12 cellular contexts compared by ENCODE assay signal in genomic region chr4:147846318-147847135, GRCh38.
DNase-seq lines count a peak whose midpoint lies in the region; ATAC-seq and TF ChIP-seq lines count a peak whose summit lies in the region.
"Had no signal": no experiment of that assay in that cellular context is flagged by ENCODE, and none has a peak within 500 bp of the region (broad histone marks: within the 10 kb centered on the region; RNA-seq: fewer than 3 reads in every experiment).

No MANE protein-coding gene starts in this region.

- no peak for TF ChIP-seq CTCF in right atrium auricular region (IDR thresholded peaks at IDR 0.05)
- no peak for TF ChIP-seq CTCF in HEK293 (tag by site-specific recombination; IDR thresholded peaks at IDR 0.05)

- intact Hi-C loops in left ventricle myocardium superior (cut with micrococcal nuclease): no loop called here

- H3K4me3 ChIP-seq in right atrium auricular region (no peak overlapping the region), HEK293 (ENCODE audit: low read depth, low read length) (no peak overlapping the region)
- H3K4me3 ChIP-seq: BLaER1 treated with 17β-estradiol and CSF1 and Interleukin-3, amounts not matched to agents 10 nM and 100 nM had no signal

- H3K4me1 ChIP-seq in right atrium auricular region: peaks cover 0 to 62% of the 10 kb centered on the region in 2 donors
- peaks cover 10% of the 10 kb centered on the region; the same call in 1 of the 2 replicates for H3K4me1 ChIP-seq in HEK293 (ENCODE audit: control insufficient read depth, insufficient read depth, low read length)

- no peaks in the 10 kb centered on the region for H3K27me3 ChIP-seq in right atrium auricular region
- H3K27me3 ChIP-seq: BLaER1 treated with 17β-estradiol and CSF1 and Interleukin-3, amounts not matched to agents 10 nM and 100 nM had no signal

- H3K9me3 ChIP-seq in right atrium auricular region (no peaks in the 10 kb centered on the region), HEK293 (ENCODE audit: control insufficient read depth, insufficient read depth, low read depth, low read length) (no peaks in the 10 kb centered on the region)

- H3K36me3 ChIP-seq in right atrium auricular region (no peaks in the 10 kb centered on the region), HEK293 (ENCODE audit: control insufficient read depth in 2 of 2, insufficient read depth in 1 of 2, low read length in 2 of 2) (peaks cover 0 to 6% of the 10 kb centered on the region in 2 experiments; a peak in 1 of 3 replicates)

- ATAC-seq in left ventricle myocardium superior (no peak), HG03565 (IDR thresholded peaks at IDR 0.05; ENCODE audit: unreplicated experiment) (peak; percentile 76)
- ATAC-seq in stimulated activated naive CD8-positive, alpha-beta T cell treated with anti-CD3 and anti-CD28 coated beads, Interleukin-15, Interleukin-2, amounts not matched to agents 100 U/mL and 50 U/mL, for 24 hours: peak; percentile 82
- ATAC-seq: PC-3 had no signal

- H3K27ac ChIP-seq in right atrium auricular region (peak overlapping the region; percentile 33 to 54), HEK293 (ENCODE audit: extremely low read depth, low read depth, low read length) (no peak overlapping the region)
- H3K27ac ChIP-seq: BLaER1 treated with 17β-estradiol and CSF1 and Interleukin-3, amounts not matched to agents 10 nM and 100 nM; epithelial cell of prostate; HL-60 had no signal

- POLR2A ChIA-PET in HEK293 (lab: Yijun Ruan, JAX): no interaction called here

- DNase-seq in right atrium auricular region (ENCODE audit: low spot score) (no peak), left ventricle myocardium superior (no peak), SIG-M5 treated with dmso at 0.1 percent for 504 hours (lab: John Stamatoyannopoulos, UW; ENCODE audit: unreplicated experiment) (no peak), DMS53 (lab: John Stamatoyannopoulos, UW) (no peak)
- peak; percentile 20 for DNase-seq in stimulated activated naive CD8-positive, alpha-beta T cell treated with anti-CD3 and anti-CD28 coated beads, Interleukin-15, Interleukin-2, amounts not matched to agents 100 U/mL and 50 U/mL, for 24 hours
- no peak for DNase-seq in effector CD8-positive, alpha-beta T cell (lab: John Stamatoyannopoulos, UW)
- DNase-seq: PC-3 had no signal

- CTCF ChIA-PET in HEK293 (lab: Yijun Ruan, JAX): interaction anchor here (1.2 to 2.1 kb wide), 2 partner anchors 20 to 138 kb away, joined by 3 to 18 read pairs; no protein-coding TSS in a partner anchor

TF ChIP-seq in HEK293, 187 proteins besides CTCF, POLR2A, EP300 and RAD21:
- TF ChIP-seq ZBTB11 (tag by site-specific recombination; conservative IDR thresholded peaks at IDR 0.05; ENCODE audit: low read depth) (no peak), OVOL3 (tag by site-specific recombination; IDR thresholded peaks at IDR 0.05) (no peak), MYNN (tag by site-specific recombination; IDR thresholded peaks at IDR 0.05; ENCODE audit: borderline replicate concordance) (no peak), PRDM6 (tag by site-specific recombination; IDR thresholded peaks at IDR 0.05) (peak; percentile 42)
